27 cellular contexts compared by ENCODE assay signal in the genomic region with DNA sequence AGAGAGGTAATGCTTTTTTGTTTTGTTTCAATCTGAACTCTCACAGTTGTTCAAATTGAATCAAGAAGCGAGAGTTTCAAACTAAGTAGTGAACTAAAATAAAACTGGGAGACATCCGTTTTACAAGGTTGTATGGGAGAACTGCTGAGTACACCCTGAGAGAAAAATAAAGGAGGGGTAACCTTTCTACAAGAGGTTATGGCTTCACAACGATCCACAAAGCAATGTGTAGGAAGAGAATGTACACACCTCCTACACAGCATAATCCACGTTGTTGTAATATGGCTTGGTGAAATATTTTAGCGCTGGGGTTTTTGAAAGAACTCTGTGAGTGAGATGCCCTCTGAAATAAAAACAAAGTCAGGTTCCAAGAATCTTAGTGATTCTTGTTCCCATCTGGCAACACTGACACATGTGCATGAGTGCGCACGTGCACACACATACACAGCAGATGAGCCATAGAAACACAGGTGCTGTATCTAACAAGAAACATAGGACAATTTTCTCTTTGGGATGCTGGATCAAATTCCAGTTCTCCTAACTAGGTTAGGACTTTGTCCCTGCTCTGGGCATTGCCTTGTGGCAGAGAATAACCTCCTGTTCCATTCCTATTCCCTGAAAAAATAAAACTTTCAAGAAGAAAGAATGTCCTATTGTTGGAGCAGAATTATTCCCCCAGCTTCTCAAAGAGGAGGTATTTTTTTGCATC.
"Had no signal": no experiment of that assay in that cellular context is flagged by ENCODE, and none has a peak within 500 bp of the region (broad histone marks: within the 10 kb centered on the region; RNA-seq: fewer than 3 reads in every experiment).

No MANE protein-coding gene starts in this region.

- H3K27me3 ChIP-seq: ascending aorta, heart right ventricle, ovary, sigmoid colon, stomach, thyroid gland had no signal

- H3K27ac ChIP-seq: ascending aorta, heart right ventricle, ovary, prostate gland, sigmoid colon, stomach, thyroid gland, WERI-Rb-1 had no signal

- H3K4me1 ChIP-seq: ascending aorta, heart right ventricle, prostate gland had no signal

- DNase-seq: activated CD4-positive, alpha-beta T cell treated with anti-CD3 and anti-CD28 coated beads for 48 hours; activated CD4-positive, alpha-beta T cell treated with anti-CD3 and anti-CD28 coated beads, Interleukin-2, amount 50 U/mL, for 48 hours; activated CD8-positive, alpha-beta memory T cell treated with anti-CD3 and anti-CD28 coated beads for 24 hours; activated effector memory CD4-positive, alpha-beta T cell treated with anti-CD3 and anti-CD28 coated beads, Interleukin-2, amount 50 U/mL, for 16 hours; activated naive CD4-positive, alpha-beta T cell treated with anti-CD3 and anti-CD28 coated beads for 36 hours; activated naive CD8-positive, alpha-beta T cell treated with anti-CD3 and anti-CD28 coated beads for 36 hours; cortex of kidney; effector memory CD8-positive, alpha-beta T cell; foreskin melanocyte; heart right ventricle; left ventricle myocardium superior; naive B cell; nephron progenitor cell; ovary; retina; sigmoid colon; stimulated activated CD4-positive, alpha-beta T cell treated with anti-CD3 and anti-CD28 coated beads, Interleukin-15, amount 100 ng/mL, for 24 hours; stimulated activated CD4-positive, alpha-beta T cell treated with anti-CD3 and anti-CD28 coated beads, Interleukin-2, amount 100 ng/mL, for 24 hours; stimulated activated naive B cell treated with anti-CD40 and anti-IgM and Interleukin-4, amounts not matched to agents 10 μg/mL and 1 μg/mL and 100 μg/mL, for 72 hours; stomach; T-helper 17 cell; T1000; WERI-Rb-1 had no signal

- H3K4me3 ChIP-seq: ascending aorta, heart right ventricle, ovary, prostate gland, sigmoid colon, stomach, thyroid gland had no signal

- H3K36me3 ChIP-seq: ascending aorta, heart right ventricle, ovary, prostate gland, sigmoid colon, stomach, thyroid gland, WERI-Rb-1 had no signal

- ATAC-seq: activated CD4-positive, CD25-positive, alpha-beta regulatory T cell treated with anti-CD3 and anti-CD28 coated beads, Interleukin-2, amount 50 U/mL, for 24 hours; effector memory CD8-positive, alpha-beta T cell; heart right ventricle; left ventricle myocardium superior; stimulated activated naive B cell treated with anti-CD40 and anti-IgM and Interleukin-4, amounts not matched to agents 10 μg/mL and 1 μg/mL and 100 μg/mL, for 72 hours; T-helper 17 cell had no signal

- H3K9me3 ChIP-seq: ascending aorta, heart right ventricle, ovary, prostate gland, sigmoid colon, stomach, thyroid gland had no signal
